ENCODE assay signal across 15 cellular contexts in genomic region chr1:51969038-51969705, GRCh38.
DNase-seq lines count a peak whose midpoint lies in the region; ATAC-seq and TF ChIP-seq lines count a peak whose summit lies in the region.
"Had no signal": no experiment of that assay in that cellular context is flagged by ENCODE, and none has a peak within 500 bp of the region (broad histone marks: within the 10 kb centered on the region; RNA-seq: fewer than 3 reads in every experiment).

No MANE protein-coding gene starts in this region.

- TF ChIP-seq CTCF in RWPE2 (IDR thresholded peaks at IDR 0.05; ENCODE audit: poor library complexity, severe bottlenecking) (no peak), parathyroid adenoma (IDR thresholded peaks at IDR 0.05) (no peak)

- H3K36me3 ChIP-seq in RWPE2 (ENCODE audit: low read depth) (peaks cover 20% of the 10 kb centered on the region), parathyroid adenoma (ENCODE audit: control insufficient read depth, insufficient read depth, low read length) (no peaks in the 10 kb centered on the region)
- H3K36me3 ChIP-seq: MG63, prostate gland had no signal

- DNase-seq in EH (ENCODE audit: low read depth) (peak; percentile 97), RWPE2 (ENCODE audit: low spot score) (no peak), fibroblast of peridontal ligament (ENCODE audit: extremely low read depth) (peak; percentile 93), NCI-H2081 (lab: John Stamatoyannopoulos, UW) (no peak)
- no peak for DNase-seq in activated CD4-positive, CD25-positive, alpha-beta regulatory T cell (lab: John Stamatoyannopoulos, UW)
- DNase-seq: activated naive CD4-positive, alpha-beta T cell treated with anti-CD3 and anti-CD28 coated beads, Interleukin-2, amount 50 U/mL, for 16 hours; cortex of kidney; head of caudate nucleus; mammary epithelial cell; MG63; NCI-H2227 treated with DMSO at 0.1 percent for 48 hours had no signal

- H3K4me1 ChIP-seq in RWPE2 (ENCODE audit: insufficient read depth, poor library complexity, severe bottlenecking): no peaks in the 10 kb centered on the region
- H3K4me1 ChIP-seq in parathyroid adenoma: peaks cover 2% of the 10 kb centered on the region
- H3K4me1 ChIP-seq: prostate gland had no signal

- peak; percentile 85 for ATAC-seq in RWPE2 (ENCODE audit: low read depth)
- no peak for ATAC-seq in HG02981 (IDR thresholded peaks at IDR 0.05; ENCODE audit: unreplicated experiment)
- no peak for ATAC-seq in HG03025 (IDR thresholded peaks at IDR 0.05; ENCODE audit: low FRiP score, unreplicated experiment)

- H3K4me3 ChIP-seq in RWPE2 (ENCODE audit: severe bottlenecking) (no peak overlapping the region), parathyroid adenoma (ENCODE audit: low read depth, low read length) (no peak overlapping the region)
- H3K4me3 ChIP-seq: MG63, prostate gland had no signal

- H3K27me3 ChIP-seq in RWPE2 (ENCODE audit: insufficient read depth, poor library complexity, severe bottlenecking) (no peaks in the 10 kb centered on the region), parathyroid adenoma (ENCODE audit: control insufficient read depth, insufficient read depth, low read length) (no peaks in the 10 kb centered on the region)
- H3K27me3 ChIP-seq: MG63 had no signal

- no peak overlapping the region for H3K9ac ChIP-seq in parathyroid adenoma

- H2AFZ ChIP-seq in parathyroid adenoma: no peak overlapping the region

- peak overlapping the region; percentile 8 for H3K4me2 ChIP-seq in parathyroid adenoma (ENCODE audit: low read length)

- H3K79me2 ChIP-seq in parathyroid adenoma: no peaks in the 10 kb centered on the region

- peak overlapping the region; percentile 2 for H3K27ac ChIP-seq in RWPE2 (ENCODE audit: poor library complexity, severe bottlenecking)
- H3K27ac ChIP-seq in parathyroid adenoma: no peak overlapping the region

- H3K9me3 ChIP-seq in RWPE2 (ENCODE audit: severe bottlenecking) (no peaks in the 10 kb centered on the region), parathyroid adenoma (ENCODE audit: control insufficient read depth, low read length) (peaks cover 2% of the 10 kb centered on the region)
- H3K9me3 ChIP-seq: MG63, prostate gland had no signal

Comparison
In these comparisons a context has a peak if more than half of its experiments do, and no peak if none do; other contexts are left out.
1. DNase-seq: peak in EH (single experiment) and fibroblast of peridontal ligament (single experiment); none in RWPE2 (single experiment), activated CD4-positive, CD25-positive, alpha-beta regulatory T cell (0 of 4) and NCI-H2081 (0 of 2).